ENCODE assay signal across 8 cellular contexts in genomic region chr5:170306381-170306790, GRCh38. TPM values are rescaled to one million over a fixed set of nuclear protein-coding genes. Genes with fewer than 3 reads are reported as not detected.
DNase-seq lines count a peak whose midpoint lies in the region; ATAC-seq lines count a peak whose summit lies in the region.

No MANE protein-coding gene starts in this region.

- DNase-seq in ELR (ENCODE audit: low read depth) (peak; percentile 10), NCI-H2171 (lab: John Stamatoyannopoulos, UW) (peak; percentile 45), Right ventricle myocardium superior (peak; percentile 72), occipital lobe (lab: John Stamatoyannopoulos, UW) (no peak), CD1c-positive myeloid dendritic cell (ENCODE audit: extremely low spot score) (no peak), NCI-H2196 (lab: John Stamatoyannopoulos, UW; ENCODE audit: unreplicated experiment) (no peak), middle frontal gyrus (ENCODE audit: extremely low spot score, low spot score) (no peak)

- ATAC-seq in GM21717 (IDR thresholded peaks at IDR 0.05; ENCODE audit: unreplicated experiment) (peak; percentile 75), Right ventricle myocardium superior (ENCODE audit: poor library complexity) (peak; percentile 76)

- intact Hi-C loops in Right ventricle myocardium superior (cut with DNase I): no loop called here

RNA-seq across cellular contexts. Expression of gene LCP2, which starts 8.8 kb away (rescaled TPM):
- 6.7 TPM for total RNA-seq in Right ventricle myocardium superior
- 1.4 TPM for total RNA-seq in occipital lobe

Comparison
In these comparisons a context has a peak if more than half of its experiments do, and no peak if none do; other contexts are left out.
1. DNase-seq: peak in ELR (single experiment), NCI-H2171 (single experiment) and Right ventricle myocardium superior (single experiment); none in occipital lobe (single experiment), CD1c-positive myeloid dendritic cell (single experiment), NCI-H2196 (single experiment) and middle frontal gyrus (single experiment).